1 cellular context compared by ENCODE assay signal in the genomic region with DNA sequence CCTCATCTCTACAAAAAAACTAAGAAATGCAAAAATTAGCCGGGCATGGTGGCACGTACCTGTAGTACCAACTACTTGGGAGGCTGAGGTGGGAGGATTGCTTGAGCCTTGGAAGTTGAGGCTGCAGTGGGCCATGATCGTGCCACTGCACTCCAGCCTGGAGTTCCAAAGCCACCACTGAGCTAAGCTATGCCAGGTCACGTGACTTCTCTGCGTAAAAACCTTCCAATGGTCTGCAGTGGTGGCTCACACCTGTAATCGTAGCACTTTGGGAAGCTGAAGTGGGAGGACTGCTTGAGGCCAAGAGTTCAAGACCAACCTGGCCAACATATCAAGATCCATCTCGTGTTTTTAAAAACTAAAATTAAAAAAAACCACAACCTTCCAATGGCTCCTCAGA.
TF ChIP-seq lines count a peak whose summit lies in the region.

No MANE protein-coding gene starts in this region.

TF ChIP-seq in A549, 52 proteins besides CTCF, POLR2A, EP300 and RAD21:
- TF ChIP-seq, protein P1, sequence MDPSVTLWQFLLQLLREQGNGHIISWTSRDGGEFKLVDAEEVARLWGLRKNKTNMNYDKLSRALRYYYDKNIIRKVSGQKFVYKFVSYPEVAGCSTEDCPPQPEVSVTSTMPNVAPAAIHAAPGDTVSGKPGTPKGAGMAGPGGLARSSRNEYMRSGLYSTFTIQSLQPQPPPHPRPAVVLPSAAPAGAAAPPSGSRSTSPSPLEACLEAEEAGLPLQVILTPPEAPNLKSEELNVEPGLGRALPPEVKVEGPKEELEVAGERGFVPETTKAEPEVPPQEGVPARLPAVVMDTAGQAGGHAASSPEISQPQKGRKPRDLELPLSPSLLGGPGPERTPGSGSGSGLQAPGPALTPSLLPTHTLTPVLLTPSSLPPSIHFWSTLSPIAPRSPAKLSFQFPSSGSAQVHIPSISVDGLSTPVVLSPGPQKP (IDR thresholded peaks at IDR 0.05; ENCODE audit: low read depth, low read length) = no peak
- TF ChIP-seq MAFK (IDR thresholded peaks at IDR 0.05; ENCODE audit: partially characterized antibody) (no peak), JUN (IDR thresholded peaks at IDR 0.05) (no peak), TP53 (CRISPR knock-in tag; IDR thresholded peaks at IDR 0.05) (no peak), HOXA7 (CRISPR knock-in tag; IDR thresholded peaks at IDR 0.05) (no peak), KDM1A (IDR thresholded peaks at IDR 0.05; ENCODE audit: low read depth) (no peak), ZFP36 (IDR thresholded peaks at IDR 0.05; ENCODE audit: borderline replicate concordance, partially characterized antibody) (no peak), MAZ (IDR thresholded peaks at IDR 0.05; ENCODE audit: borderline replicate concordance, low read depth, low read length) (no peak), FOSL2 (IDR thresholded peaks at IDR 0.05) (no peak), FOSL2 (CRISPR knock-in tag; IDR thresholded peaks at IDR 0.05) (no peak)
- TF ChIP-seq, protein P2, sequence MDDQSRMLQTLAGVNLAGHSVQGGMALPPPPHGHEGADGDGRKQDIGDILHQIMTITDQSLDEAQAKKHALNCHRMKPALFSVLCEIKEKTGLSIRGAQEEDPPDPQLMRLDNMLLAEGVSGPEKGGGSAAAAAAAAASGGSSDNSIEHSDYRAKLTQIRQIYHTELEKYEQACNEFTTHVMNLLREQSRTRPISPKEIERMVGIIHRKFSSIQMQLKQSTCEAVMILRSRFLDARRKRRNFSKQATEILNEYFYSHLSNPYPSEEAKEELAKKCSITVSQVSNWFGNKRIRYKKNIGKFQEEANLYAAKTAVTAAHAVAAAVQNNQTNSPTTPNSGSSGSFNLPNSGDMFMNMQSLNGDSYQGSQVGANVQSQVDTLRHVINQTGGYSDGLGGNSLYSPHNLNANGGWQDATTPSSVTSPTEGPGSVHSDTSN (IDR thresholded peaks at IDR 0.05) = no peak
- TF ChIP-seq, protein P3, sequence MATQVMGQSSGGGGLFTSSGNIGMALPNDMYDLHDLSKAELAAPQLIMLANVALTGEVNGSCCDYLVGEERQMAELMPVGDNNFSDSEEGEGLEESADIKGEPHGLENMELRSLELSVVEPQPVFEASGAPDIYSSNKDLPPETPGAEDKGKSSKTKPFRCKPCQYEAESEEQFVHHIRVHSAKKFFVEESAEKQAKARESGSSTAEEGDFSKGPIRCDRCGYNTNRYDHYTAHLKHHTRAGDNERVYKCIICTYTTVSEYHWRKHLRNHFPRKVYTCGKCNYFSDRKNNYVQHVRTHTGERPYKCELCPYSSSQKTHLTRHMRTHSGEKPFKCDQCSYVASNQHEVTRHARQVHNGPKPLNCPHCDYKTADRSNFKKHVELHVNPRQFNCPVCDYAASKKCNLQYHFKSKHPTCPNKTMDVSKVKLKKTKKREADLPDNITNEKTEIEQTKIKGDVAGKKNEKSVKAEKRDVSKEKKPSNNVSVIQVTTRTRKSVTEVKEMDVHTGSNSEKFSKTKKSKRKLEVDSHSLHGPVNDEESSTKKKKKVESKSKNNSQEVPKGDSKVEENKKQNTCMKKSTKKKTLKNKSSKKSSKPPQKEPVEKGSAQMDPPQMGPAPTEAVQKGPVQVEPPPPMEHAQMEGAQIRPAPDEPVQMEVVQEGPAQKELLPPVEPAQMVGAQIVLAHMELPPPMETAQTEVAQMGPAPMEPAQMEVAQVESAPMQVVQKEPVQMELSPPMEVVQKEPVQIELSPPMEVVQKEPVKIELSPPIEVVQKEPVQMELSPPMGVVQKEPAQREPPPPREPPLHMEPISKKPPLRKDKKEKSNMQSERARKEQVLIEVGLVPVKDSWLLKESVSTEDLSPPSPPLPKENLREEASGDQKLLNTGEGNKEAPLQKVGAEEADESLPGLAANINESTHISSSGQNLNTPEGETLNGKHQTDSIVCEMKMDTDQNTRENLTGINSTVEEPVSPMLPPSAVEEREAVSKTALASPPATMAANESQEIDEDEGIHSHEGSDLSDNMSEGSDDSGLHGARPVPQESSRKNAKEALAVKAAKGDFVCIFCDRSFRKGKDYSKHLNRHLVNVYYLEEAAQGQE (IDR thresholded peaks at IDR 0.05) = no peak
